ENCODE assay signal across 9 cellular contexts in genomic region chr12:55659486-55660385, GRCh38. TPM values are rescaled to one million over a fixed set of nuclear protein-coding genes. Genes with fewer than 3 reads are reported as not detected.
DNase-seq lines count a peak whose midpoint lies in the region; ATAC-seq and TF ChIP-seq lines count a peak whose summit lies in the region.
"Had no signal": no experiment of that assay in that cellular context is flagged by ENCODE, and none has a peak within 500 bp of the region (broad histone marks: within the 10 kb centered on the region; RNA-seq: fewer than 3 reads in every experiment).

No MANE protein-coding gene starts in this region.

- DNase-seq in activated naive CD4-positive, alpha-beta T cell treated with anti-CD3 and anti-CD28 coated beads, Interleukin-2, amount 10 ng/mL, durations not matched to agents 7 days and 5 days: peak; percentile 31
- DNase-seq in activated naive CD4-positive, alpha-beta T cell treated with Interleukin-2 at 50 U/mL for 16 hours: no peak
- DNase-seq in RPMI7951 (ENCODE audit: low read depth) (peak; percentile 54), heart right ventricle (peak in 1 of 2 donors; percentile 66), transverse colon (peak; percentile 28), cerebellar nuclear complex (lab: John Stamatoyannopoulos, UW) (no peak)
- no peak for DNase-seq in stimulated activated CD4-positive, alpha-beta T cell treated with anti-CD3 and anti-CD28 coated beads, Interleukin-1b, Interleukin-23, amount 100 ng/mL, for 48 hours
- DNase-seq in activated T-cell treated with anti-CD3 and anti-CD28 coated beads, Interleukin-2, amount 50 U/mL, for 1 hour: no peak
- DNase-seq: activated naive CD8-positive, alpha-beta T cell treated with anti-CD3 and anti-CD28 coated beads, Interleukin-2, amount 10 ng/mL, durations not matched to agents 7 days and 5 days had no signal

- TF ChIP-seq CTCF in heart right ventricle (IDR thresholded peaks at IDR 0.05) (peak in 8 of 9 donors; percentile 13 to 63 (median 51)), transverse colon (IDR thresholded peaks at IDR 0.05) (peak in 4 of 5 experiments; percentile 11 to 33 (median 28))

- CTCF ChIA-PET in activated naive CD4-positive, alpha-beta T cell treated with anti-CD3 and anti-CD28 coated beads, Interleukin-2, amount 10 ng/mL, durations not matched to agents 7 days and 5 days (lab: Charles Lee): interaction anchor here (1.4 kb wide), 1 partner anchor 79 kb away, joined by 7 read pairs; no protein-coding TSS in a partner anchor

- H3K36me3 Mint-ChIP-seq in activated naive CD4-positive, alpha-beta T cell treated with anti-CD3 and anti-CD28 coated beads, Interleukin-2, amount 10 ng/mL, durations not matched to agents 7 days and 5 days: no peaks in the 10 kb centered on the region
- H3K36me3 Mint-ChIP-seq: activated naive CD8-positive, alpha-beta T cell treated with anti-CD3 and anti-CD28 coated beads, Interleukin-2, amount 10 ng/mL, durations not matched to agents 7 days and 5 days had no signal

- intact Hi-C loops in heart right ventricle (cut with DNase I) (loop anchor here in 4 of 10 donors (2.0 to 10.0 kb wide), 5 partner anchors 63 to 467 kb away; partner anchors contain the start of genes RDH5 (in 2 of the 4), CD63 (in 1 of the 4), ORMDL2 (in 1 of the 4) and SARNP (in 1 of the 4)), transverse colon (cut with DNase I; ENCODE audit: low total_unique reads) (no loop called here)

- peaks cover 28% of the 10 kb centered on the region for H3K27me3 Mint-ChIP-seq in activated naive CD4-positive, alpha-beta T cell treated with anti-CD3 and anti-CD28 coated beads, Interleukin-2, amount 10 ng/mL, durations not matched to agents 7 days and 5 days

- H3K27ac ChIP-seq in heart right ventricle (peak overlapping the region; percentile 68 to 96 (median 87)), transverse colon (peak overlapping the region; percentile 55 to 80 (median 72))

- no peak overlapping the region for H3K4me3 Mint-ChIP-seq in activated naive CD4-positive, alpha-beta T cell treated with anti-CD3 and anti-CD28 coated beads, Interleukin-2, amount 10 ng/mL, durations not matched to agents 7 days and 5 days
- H3K4me3 Mint-ChIP-seq: activated naive CD8-positive, alpha-beta T cell treated with anti-CD3 and anti-CD28 coated beads, Interleukin-2, amount 10 ng/mL, durations not matched to agents 7 days and 5 days had no signal

- TF ChIP-seq EP300 in transverse colon (IDR thresholded peaks at IDR 0.05; ENCODE audit: low read depth): peak; percentile 97

- peak; percentile 74 to 94 (median 90) for ATAC-seq in heart right ventricle

- H3K27me3 ChIP-seq in heart right ventricle (no peaks in the 10 kb centered on the region), transverse colon (no peaks in the 10 kb centered on the region)

- H3K36me3 ChIP-seq in heart right ventricle (no peaks in the 10 kb centered on the region), transverse colon (no peaks in the 10 kb centered on the region)

- H3K4me1 ChIP-seq in heart right ventricle (peaks cover 0 to 30% (median 18%) of the 10 kb centered on the region in 9 donors), transverse colon (peaks cover 0 to 4% (median 0%) of the 10 kb centered on the region in 4 donors)

- H3K9me3 ChIP-seq in heart right ventricle (no peaks in the 10 kb centered on the region), transverse colon (no peaks in the 10 kb centered on the region)

- H3K4me1 Mint-ChIP-seq in activated naive CD4-positive, alpha-beta T cell treated with anti-CD3 and anti-CD28 coated beads, Interleukin-2, amount 10 ng/mL, durations not matched to agents 7 days and 5 days: no peaks in the 10 kb centered on the region

- peak overlapping the region in 4 of 10 donors; percentile 4 to 24 (median 14) for H3K4me3 ChIP-seq in heart right ventricle
- H3K4me3 ChIP-seq in transverse colon: no peak overlapping the region

- no peak overlapping the region for H3K27ac Mint-ChIP-seq in activated naive CD4-positive, alpha-beta T cell treated with anti-CD3 and anti-CD28 coated beads, Interleukin-2, amount 10 ng/mL, durations not matched to agents 7 days and 5 days
- H3K27ac Mint-ChIP-seq: activated naive CD8-positive, alpha-beta T cell treated with anti-CD3 and anti-CD28 coated beads, Interleukin-2, amount 10 ng/mL, durations not matched to agents 7 days and 5 days had no signal

- 21 to 28% methylated on average over 9 of the region's 9 CpGs for WGBS in heart right ventricle, 2 donors
- 52 to 69% methylated on average over 9 of the region's 9 CpGs for WGBS in transverse colon (ENCODE audit: low coverage in 1 of 2), 2 donors

- no peaks in the 10 kb centered on the region for H3K9me3 Mint-ChIP-seq in activated naive CD4-positive, alpha-beta T cell treated with anti-CD3 and anti-CD28 coated beads, Interleukin-2, amount 10 ng/mL, durations not matched to agents 7 days and 5 days
- H3K9me3 Mint-ChIP-seq: activated naive CD8-positive, alpha-beta T cell treated with anti-CD3 and anti-CD28 coated beads, Interleukin-2, amount 10 ng/mL, durations not matched to agents 7 days and 5 days had no signal

- TF ChIP-seq POLR2A in transverse colon (IDR thresholded peaks at IDR 0.05): no peak

- in situ Hi-C loops in transverse colon (cut with MboI; ENCODE audit: low pct_ligation_motif_present in 1 of 4, low pct_unique_long_range_greater_than_20kb in 1 of 4, low sequenced_read_pairs in 3 of 4): no loop called here

RNA-seq across cellular contexts. Expression of gene OR10P1, which starts 23.0 kb away (rescaled TPM):
- total RNA-seq in RPMI7951 (2014; rRNA removed; shearing (Covaris generic)): not detected in 2 replicates
- total RNA-seq in heart right ventricle: not detected
- not detected for polyA plus RNA-seq in heart right ventricle
- total RNA-seq in transverse colon: not detected
- total RNA-seq: activated naive CD8-positive, alpha-beta T cell treated with anti-CD3 and anti-CD28 coated beads, Interleukin-2, amount 10 ng/mL, durations not matched to agents 7 days and 5 days had no signal

RNA-seq across cellular contexts. Expression of gene ITGA7, which starts 48.0 kb away (rescaled TPM):
- 11.4 and 15.1 TPM in 2 replicates for total RNA-seq in RPMI7951 (2014; rRNA removed; shearing (Covaris generic))
- total RNA-seq in heart right ventricle (100 to 1,000 TPM; 422 to 750 (median 538) TPM), transverse colon (100 to 1,000 TPM in 1 of 4 donors, 10 to 100 TPM in 3; 14.4 to 125 (median 23.6) TPM)
- polyA plus RNA-seq in heart right ventricle: 100 to 1,000 TPM; 247 to 481 TPM

RNA-seq across cellular contexts. Expression of gene BLOC1S1, which starts 56.1 kb away (rescaled TPM):
- 155 and 170 TPM in 2 replicates for total RNA-seq in RPMI7951 (2014; rRNA removed; shearing (Covaris generic))
- total RNA-seq in heart right ventricle: 100 to 1,000 TPM in 5 of 10 donors, 10 to 100 TPM in 5; 68.3 to 136 (median 101) TPM
- 100 to 1,000 TPM; 305 to 515 TPM for polyA plus RNA-seq in heart right ventricle
- 100 to 1,000 TPM; 158 to 494 (median 381) TPM for total RNA-seq in transverse colon

Comparison
In these comparisons a context has a peak if more than half of its experiments do, and no peak if none do; other contexts are left out.
1. DNase-seq: peak in activated naive CD4-positive, alpha-beta T cell treated with anti-CD3 and anti-CD28 coated beads, Interleukin-2, amount 10 ng/mL, durations not matched to agents 7 days and 5 days (single experiment), RPMI7951 (single experiment) and transverse colon (single experiment); none in activated naive CD4-positive, alpha-beta T cell treated with Interleukin-2 at 50 U/mL for 16 hours (single experiment), cerebellar nuclear complex (0 of 2), stimulated activated CD4-positive, alpha-beta T cell treated with anti-CD3 and anti-CD28 coated beads, Interleukin-1b, Interleukin-23, amount 100 ng/mL, for 48 hours (single experiment) and activated T-cell treated with anti-CD3 and anti-CD28 coated beads, Interleukin-2, amount 50 U/mL, for 1 hour (single experiment).